ENCODE assay signal across 22 cellular contexts in the genomic region with DNA sequence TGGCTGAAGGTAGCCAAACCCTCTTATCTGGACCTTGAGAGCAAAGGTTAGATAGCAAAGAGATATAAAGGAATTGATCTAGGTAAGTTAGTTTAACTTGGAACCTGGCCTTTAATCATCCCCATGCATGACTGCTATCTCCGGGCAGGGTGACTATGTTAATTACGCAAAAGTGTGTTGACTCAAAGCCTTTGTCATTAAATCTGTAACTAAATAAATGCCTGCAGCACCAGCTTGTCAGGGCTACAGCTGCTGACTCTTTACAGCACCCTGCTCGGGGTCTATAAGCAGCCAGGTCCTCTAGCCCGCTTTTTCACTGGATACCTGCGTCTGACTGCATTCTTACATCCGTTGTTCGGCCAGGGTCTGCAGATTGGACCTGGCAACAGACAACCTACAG.
"Had no signal": no experiment of that assay in that cellular context is flagged by ENCODE, and none has a peak within 500 bp of the region (broad histone marks: within the 10 kb centered on the region; RNA-seq: fewer than 3 reads in every experiment).

No MANE protein-coding gene starts in this region.

- FAIRE-seq: colon, islet of Langerhans had no signal

- H3K9me3 ChIP-seq: thyroid gland had no signal

- H3K27me3 ChIP-seq: hepatocyte, right atrium auricular region, suprapubic skin, thyroid gland, upper lobe of left lung, uterus had no signal

- H3K27ac ChIP-seq: hepatocyte, left ventricle myocardium inferior, lower lobe of right lung, parathyroid adenoma, right atrium auricular region, suprapubic skin, thyroid gland, upper lobe of left lung, uterus had no signal

- DNase-seq: cerebellar nuclear complex; effector memory CD8-positive, alpha-beta T cell; foreskin melanocyte; head of caudate nucleus; kidney glomerular epithelial cell; left ventricle myocardium inferior; lower lobe of right lung; mesenchymal stem cell; naive thymus-derived CD4-positive, alpha-beta T cell; nephron progenitor cell; stimulated activated CD4-positive, alpha-beta T cell treated with anti-CD3 and anti-CD28 coated beads, Interleukin-2, amount 100 ng/mL, for 48 hours; stimulated activated naive CD8-positive, alpha-beta T cell treated with anti-CD3 and anti-CD28 coated beads, Interleukin-15, Interleukin-2, amounts not matched to agents 100 U/mL and 50 U/mL, for 24 hours; thyroid gland; upper lobe of left lung; uterus had no signal

- H3K4me3 ChIP-seq: hepatocyte, left ventricle myocardium inferior, lower lobe of right lung, right atrium auricular region, smooth muscle cell, suprapubic skin, thyroid gland, upper lobe of left lung, uterus had no signal

- H3K4me1 ChIP-seq: left ventricle myocardium inferior, lower lobe of right lung, parathyroid adenoma, right atrium auricular region, suprapubic skin, thyroid gland, upper lobe of left lung, uterus had no signal

- H3K36me3 ChIP-seq: uterus had no signal
